8 cellular contexts compared by ENCODE assay signal in genomic region chr3:136042608-136043221, GRCh38.
A peak's percentile ranks its signal among the peaks of the same experiment; 100 is the strongest.
DNase-seq lines count a peak whose midpoint lies in the region; ATAC-seq and TF ChIP-seq lines count a peak whose summit lies in the region.

No MANE protein-coding gene starts in this region.

- H3K9me3 ChIP-seq in SK-N-MC (ENCODE audit: low read depth, low read length) (no peaks in the 10 kb centered on the region), prostate gland (no peaks in the 10 kb centered on the region)

- DNase-seq in GM06990 (ENCODE audit: extremely low read depth, insufficient read length): no peak
- DNase-seq in MV-4-11 (lab: John Stamatoyannopoulos, UW): peak; percentile 3
- peak; percentile 75 for DNase-seq in SK-N-MC (ENCODE audit: low read depth, low spot score)
- peak; percentile 31 to 72 for DNase-seq in foreskin fibroblast
- DNase-seq in prostate gland (ENCODE audit: low spot score): no peak
- DNase-seq in islet precursor cell: no peak

- ATAC-seq in GM18517 (IDR thresholded peaks at IDR 0.05; ENCODE audit: unreplicated experiment) (no peak), HG03469 (IDR thresholded peaks at IDR 0.05; ENCODE audit: unreplicated experiment) (no peak)

- H3K4me1 ChIP-seq in prostate gland (replicated peaks): no peaks in the 10 kb centered on the region

- intact Hi-C loops in prostate gland (cut with DNase I): loop anchor here (2.0 to 10.0 kb wide), 2 partner anchors 124 to 1248 kb away; partner anchors contain the start of gene EPHB1

- no peak overlapping the region for H3K4me3 ChIP-seq in GM06990 (replicated peaks; ENCODE audit: low read depth, low read length)
- no peak overlapping the region for H3K4me3 ChIP-seq in SK-N-MC
- H3K4me3 ChIP-seq in foreskin fibroblast (ENCODE audit: low read depth in 1 of 2, low read length in 2 of 2): no peak overlapping the region
- H3K4me3 ChIP-seq in prostate gland: no peak overlapping the region

- H3K36me3 ChIP-seq in GM06990 (ENCODE audit: control insufficient read depth, insufficient read depth, low read length) (no peaks in the 10 kb centered on the region), SK-N-MC (ENCODE audit: insufficient read depth, low read length) (no peaks in the 10 kb centered on the region), prostate gland (no peaks in the 10 kb centered on the region)

- 78% methylated on average over 7 of the region's 7 CpGs for WGBS in prostate gland

- no peak overlapping the region for H3K27ac ChIP-seq in SK-N-MC
- no peak overlapping the region for H3K27ac ChIP-seq in prostate gland

- H3K9ac ChIP-seq in SK-N-MC (ENCODE audit: insufficient read length): no peak overlapping the region

- no peak for TF ChIP-seq POLR2A in prostate gland (IDR thresholded peaks at IDR 0.05)

- H3K27me3 ChIP-seq in GM06990 (replicated peaks; ENCODE audit: control insufficient read depth, insufficient read depth, low read length) (no peaks in the 10 kb centered on the region), prostate gland (replicated peaks; ENCODE audit: insufficient read depth) (no peaks in the 10 kb centered on the region)

- TF ChIP-seq CTCF in GM06990 (IDR thresholded peaks at IDR 0.05; ENCODE audit: insufficient read depth, low read length, poor library complexity, severe bottlenecking) (peak; percentile 50), foreskin fibroblast (IDR thresholded peaks at IDR 0.05; ENCODE audit: low read depth, low read length) (peak; percentile 44), prostate gland (IDR thresholded peaks at IDR 0.05) (peak in 3 of 4 experiments; percentile 40 to 54 (median 49))

Comparison
In these comparisons a context has a peak if more than half of its experiments do, and no peak if none do; other contexts are left out.
1. DNase-seq: peak in MV-4-11 (single experiment), SK-N-MC (single experiment) and foreskin fibroblast (2 of 2); none in GM06990 (single experiment), prostate gland (single experiment) and islet precursor cell (single experiment).
2. Peak in every context shown above with its lines, with median percentiles within 50 percentile points of each other: CTCF ChIP-seq.